In genomic region chr1:168751195-168751650, GRCh38 we compare ENCODE assay signal across 2 cellular contexts.
TF ChIP-seq lines count a peak whose summit lies in the region.

No MANE protein-coding gene starts in this region.

TF ChIP-seq in HepG2, 621 proteins besides CTCF, POLR2A, EP300 and RAD21 (continues in another document):
- TF ChIP-seq MAFK (conservative IDR thresholded peaks at IDR 0.05 in 1 of 2, IDR thresholded peaks at IDR 0.05 in 1 of 2; ENCODE audit: low read length in 2 of 2) (peak; percentile 90 to 92), ZFP36 (IDR thresholded peaks at IDR 0.05; ENCODE audit: borderline replicate concordance, low read depth, low read length, partially characterized antibody) (no peak), ZNF512B (CRISPR knock-in tag; IDR thresholded peaks at IDR 0.05; ENCODE audit: borderline replicate concordance) (no peak), ZNF576 (CRISPR knock-in tag; IDR thresholded peaks at IDR 0.05) (no peak), MLX (CRISPR knock-in tag; IDR thresholded peaks at IDR 0.05) (no peak), ATF4 (CRISPR knock-in tag; IDR thresholded peaks at IDR 0.05) (no peak), ARID5B (CRISPR knock-in tag; IDR thresholded peaks at IDR 0.05) (peak; percentile 56; the same call in 1 of the 2 replicates), TEAD3 (CRISPR knock-in tag; optimal IDR thresholded peaks at IDR 0.05; ENCODE audit: borderline replicate concordance) (peak; percentile 89), ZNF17 (CRISPR knock-in tag; IDR thresholded peaks at IDR 0.05) (no peak), SP4 (CRISPR knock-in tag; IDR thresholded peaks at IDR 0.05) (no peak), RFX3 (CRISPR knock-in tag; IDR thresholded peaks at IDR 0.05) (no peak), HNRNPH1 (optimal IDR thresholded peaks at IDR 0.05; ENCODE audit: low read depth, low read length) (no peak), RXRB (CRISPR knock-in tag; IDR thresholded peaks at IDR 0.05; ENCODE audit: borderline replicate concordance) (0 out of 2 replicates have a peak, but pooled peaks have one; percentile 13), DDIT3 (CRISPR knock-in tag; IDR thresholded peaks at IDR 0.05) (no peak), FOXA3 (CRISPR knock-in tag; IDR thresholded peaks at IDR 0.05) (peak; percentile 51), HNRNPLL (IDR thresholded peaks at IDR 0.05; ENCODE audit: low read depth, low read length, poor library complexity, severe bottlenecking) (no peak), MAFF (IDR thresholded peaks at IDR 0.05; ENCODE audit: low read depth, low read length) (peak; percentile 90), ZNF235 (CRISPR knock-in tag; IDR thresholded peaks at IDR 0.05; ENCODE audit: borderline replicate concordance) (no peak)

TF ChIP-seq in K562, 482 proteins besides CTCF, POLR2A, EP300 and RAD21:
- TF ChIP-seq ZNF57 (CRISPR knock-in tag; IDR thresholded peaks at IDR 0.05), result no peak
- 0 out of 2 replicates have a peak, but pooled peaks have one; percentile 37 for TF ChIP-seq MAFG (tag; conservative IDR thresholded peaks at IDR 0.05)
- TF ChIP-seq HCFC1 (IDR thresholded peaks at IDR 0.05; ENCODE audit: low read depth, low read length), result no peak
- no peak for TF ChIP-seq SLC30A9 (CRISPR knock-in tag; IDR thresholded peaks at IDR 0.05)
- no peak for TF ChIP-seq ELF2 (CRISPR knock-in tag; IDR thresholded peaks at IDR 0.05)
- TF ChIP-seq MAFF (IDR thresholded peaks at IDR 0.05; ENCODE audit: low read length), result peak; percentile 28; the same call in 1 of the 2 replicates
- TF ChIP-seq LCOR (CRISPR knock-in tag; IDR thresholded peaks at IDR 0.05), result no peak
- TF ChIP-seq ZNF316 (IDR thresholded peaks at IDR 0.05), result peak; percentile 54
- no peak for TF ChIP-seq HNRNPUL1 (IDR thresholded peaks at IDR 0.05; ENCODE audit: low read length)
